In genomic region chr7:94403546-94403945, GRCh38 we compare ENCODE assay signal across 20 cellular contexts. TPM values are rescaled to one million over a fixed set of nuclear protein-coding genes. Genes with fewer than 3 reads are reported as not detected.
"Had no signal": no experiment of that assay in that cellular context is flagged by ENCODE, and none has a peak within 500 bp of the region (broad histone marks: within the 10 kb centered on the region; RNA-seq: fewer than 3 reads in every experiment).

No MANE protein-coding gene starts in this region.

- H3K27me3 Mint-ChIP-seq: dendritic cell treated with granulocyte-macrophage colony-stimulating factor and Interleukin-4, amounts not matched to agents 40 ng/mL and 50 ng/mL, for 4 days had no signal

- H3K27me3 ChIP-seq: heart left ventricle, ovary, upper lobe of right lung had no signal

- H3K9me3 Mint-ChIP-seq: activated CD4-positive, alpha-beta memory T cell treated with anti-CD3 and anti-CD28 coated beads, Interleukin-2, amount 10 ng/mL, durations not matched to agents 7 days and 5 days; dendritic cell treated with granulocyte-macrophage colony-stimulating factor and Interleukin-4, amounts not matched to agents 40 ng/mL and 50 ng/mL, for 4 days; effector memory CD8-positive, alpha-beta T cell; natural killer cell treated with Interleukin-12 subunit alpha and Interleukin-12 subunit beta and Interleukin-15 and Interleukin-18, amount 100 ng/mL, for 72 hours; stimulated activated naive CD8-positive, alpha-beta T cell treated with anti-CD3 and anti-CD28 coated beads, Interleukin-15, Interleukin-2, amounts not matched to agents 100 ng/mL and 50 ng/mL, for 24 hours; T-cell had no signal

- DNase-seq: activated CD4-positive, alpha-beta memory T cell treated with anti-CD3 and anti-CD28 coated beads, Interleukin-2, amount 10 ng/mL, durations not matched to agents 7 days and 5 days; activated CD4-positive, alpha-beta T cell treated with anti-CD3 and anti-CD28 coated beads for 36 hours; activated gamma-delta T cell treated with Interleukin-2 at 50 U/mL for 16 hours; activated T-cell treated with anti-CD3 and anti-CD28 coated beads, Interleukin-2, amount 50 U/mL, for 48 hours; central memory CD4-positive, alpha-beta T cell; effector memory CD8-positive, alpha-beta T cell; foreskin melanocyte; heart left ventricle; left lung; ovary; stimulated activated CD4-positive, alpha-beta T cell treated with anti-CD3 and anti-CD28 coated beads, Interleukin-4, amount 100 ng/mL, for 1 hour; stimulated activated CD8-positive, alpha-beta memory T cell treated with anti-CD3 and anti-CD28 coated beads, Interleukin-4, amount 100 ng/mL, for 48 hours; T-cell; T1000; upper lobe of right lung had no signal

- H3K27ac Mint-ChIP-seq: activated CD4-positive, alpha-beta memory T cell treated with anti-CD3 and anti-CD28 coated beads, Interleukin-2, amount 10 ng/mL, durations not matched to agents 7 days and 5 days; activated CD4-positive, alpha-beta T cell treated with anti-CD3 and anti-CD28 coated beads for 36 hours; dendritic cell treated with granulocyte-macrophage colony-stimulating factor and Interleukin-4, amounts not matched to agents 40 ng/mL and 50 ng/mL, for 4 days; effector memory CD8-positive, alpha-beta T cell; natural killer cell treated with Interleukin-12 subunit alpha and Interleukin-12 subunit beta and Interleukin-15 and Interleukin-18, amount 100 ng/mL, for 72 hours; stimulated activated naive CD8-positive, alpha-beta T cell treated with anti-CD3 and anti-CD28 coated beads, Interleukin-15, Interleukin-2, amounts not matched to agents 100 ng/mL and 50 ng/mL, for 24 hours; T-cell had no signal

- H3K27ac ChIP-seq: epithelial cell of prostate, upper lobe of right lung, VCaP had no signal

- H3K4me3 Mint-ChIP-seq: activated CD4-positive, alpha-beta memory T cell treated with anti-CD3 and anti-CD28 coated beads, Interleukin-2, amount 10 ng/mL, durations not matched to agents 7 days and 5 days; activated CD4-positive, alpha-beta T cell treated with anti-CD3 and anti-CD28 coated beads for 36 hours; dendritic cell treated with granulocyte-macrophage colony-stimulating factor and Interleukin-4, amounts not matched to agents 40 ng/mL and 50 ng/mL, for 4 days; effector memory CD8-positive, alpha-beta T cell; natural killer cell treated with Interleukin-12 subunit alpha and Interleukin-12 subunit beta and Interleukin-15 and Interleukin-18, amount 100 ng/mL, for 72 hours; stimulated activated naive CD8-positive, alpha-beta T cell treated with anti-CD3 and anti-CD28 coated beads, Interleukin-15, Interleukin-2, amounts not matched to agents 100 ng/mL and 50 ng/mL, for 24 hours; T-cell had no signal

- H3K9me3 ChIP-seq: heart left ventricle, left lung, ovary, upper lobe of right lung had no signal

- H3K4me1 Mint-ChIP-seq: activated CD4-positive, alpha-beta memory T cell treated with anti-CD3 and anti-CD28 coated beads, Interleukin-2, amount 10 ng/mL, durations not matched to agents 7 days and 5 days; activated CD4-positive, alpha-beta T cell treated with anti-CD3 and anti-CD28 coated beads for 36 hours; T-cell had no signal

- H3K4me3 ChIP-seq: heart left ventricle, left lung, ovary, upper lobe of right lung had no signal

- H3K4me1 ChIP-seq: upper lobe of right lung had no signal

- ATAC-seq: activated CD4-positive, alpha-beta T cell treated with anti-CD3 and anti-CD28 coated beads for 36 hours; effector memory CD8-positive, alpha-beta T cell; heart left ventricle; natural killer cell treated with Interleukin-12 subunit alpha and Interleukin-12 subunit beta and Interleukin-15 and Interleukin-18, amount 100 ng/mL, for 72 hours; T-cell; upper lobe of right lung had no signal

- H3K36me3 ChIP-seq: left lung, ovary had no signal

- H3K36me3 Mint-ChIP-seq: natural killer cell treated with Interleukin-12 subunit alpha and Interleukin-12 subunit beta and Interleukin-15 and Interleukin-18, amount 100 ng/mL, for 72 hours; T-cell had no signal

RNA-seq across cellular contexts. Expression of gene COL1A2, which starts 8.9 kb away (rescaled TPM):
- total RNA-seq: natural killer cell treated with Interleukin-12 subunit alpha and Interleukin-12 subunit beta and Interleukin-15 and Interleukin-18, amount 100 ng/mL, for 72 hours had no signal
